ENCODE assay signal across 7 cellular contexts in genomic region chr21:43362306-43362927, GRCh38.
DNase-seq lines count a peak whose midpoint lies in the region; ATAC-seq and TF ChIP-seq lines count a peak whose summit lies in the region.

No MANE protein-coding gene starts in this region.

- H3K36me3 Mint-ChIP-seq in activated CD8-positive, alpha-beta T cell treated with anti-CD3 and anti-CD28 coated beads for 36 hours (ENCODE audit: low read depth): peaks cover 4% of the 10 kb centered on the region

- no peak for TF ChIP-seq CTCF in activated CD8-positive, alpha-beta T cell treated with anti-CD3 and anti-CD28 coated beads for 36 hours (IDR thresholded peaks at IDR 0.05)

- no peaks in the 10 kb centered on the region for H3K27me3 Mint-ChIP-seq in activated CD8-positive, alpha-beta T cell treated with anti-CD3 and anti-CD28 coated beads for 36 hours

- H3K27ac Mint-ChIP-seq in activated CD8-positive, alpha-beta T cell treated with anti-CD3 and anti-CD28 coated beads for 36 hours: peak overlapping the region; percentile 89

- peak overlapping the region; percentile 78 for H3K4me3 Mint-ChIP-seq in activated CD8-positive, alpha-beta T cell treated with anti-CD3 and anti-CD28 coated beads for 36 hours

- intact Hi-C loops in activated CD8-positive, alpha-beta T cell treated with anti-CD3 and anti-CD28 coated beads for 36 hours (cut with micrococcal nuclease): no loop called here

- peaks cover 25% of the 10 kb centered on the region for H3K4me1 Mint-ChIP-seq in activated CD8-positive, alpha-beta T cell treated with anti-CD3 and anti-CD28 coated beads for 36 hours (ENCODE audit: low read depth)

- CTCF ChIA-PET in activated CD8-positive, alpha-beta T cell treated with anti-CD3 and anti-CD28 coated beads for 36 hours (lab: Charles Lee): no interaction called here

- POLR2A ChIA-PET in activated CD8-positive, alpha-beta T cell treated with anti-CD3 and anti-CD28 coated beads for 36 hours (lab: Charles Lee): interaction anchor here (0.9 to 2.2 kb wide), 5 partner anchors 9 to 298 kb away, joined by 3 to 8 read pairs (median 5); no protein-coding TSS in a partner anchor

- ATAC-seq in activated CD8-positive, alpha-beta T cell treated with anti-CD3 and anti-CD28 coated beads for 36 hours: peak; percentile 91
- no peak for ATAC-seq in HG02884 (IDR thresholded peaks at IDR 0.05; ENCODE audit: unreplicated experiment)

- no peaks in the 10 kb centered on the region for H3K9me3 Mint-ChIP-seq in activated CD8-positive, alpha-beta T cell treated with anti-CD3 and anti-CD28 coated beads for 36 hours

- DNase-seq in GM19240 (ENCODE audit: insufficient read length, low spot score): peak; percentile 77
- DNase-seq in MV-4-11 (lab: John Stamatoyannopoulos, UW): peak; percentile 64
- peak; percentile 90 for DNase-seq in activated CD8-positive, alpha-beta T cell treated with anti-CD3 and anti-CD28 coated beads for 36 hours
- peak; percentile 85 for DNase-seq in effector CD4-positive, alpha-beta T cell
- peak; percentile 76 for DNase-seq in mucosa of gallbladder (ENCODE audit: low spot score)
- peak; percentile 51 to 54 for DNase-seq in stimulated activated CD8-positive, alpha-beta memory T cell treated with anti-CD3 and anti-CD28 coated beads, Interleukin-7, amount 100 ng/mL, for 1 hour (ENCODE audit: low read depth in 2 of 2)
